Comparison of ENCODE assay signal across 8 cellular contexts in genomic region chr4:129344058-129344457, GRCh38.
DNase-seq lines count a peak whose midpoint lies in the region; ATAC-seq and TF ChIP-seq lines count a peak whose summit lies in the region.

No MANE protein-coding gene starts in this region.

- no peaks in the 10 kb centered on the region for H3K27me3 Mint-ChIP-seq in activated T-helper 2 cell treated with anti-CD3 and anti-CD28 coated beads, Interferon-gamma antibody, Interleukin-2, Interleukin-4, amounts not matched to agents 10 μg/mL and 5 μg/mL and 100 μg/mL, durations not matched to agents 14 hours and 24 hours and 36 hours (ENCODE audit: low read depth)

- no peaks in the 10 kb centered on the region for H3K36me3 Mint-ChIP-seq in activated T-helper 2 cell treated with anti-CD3 and anti-CD28 coated beads, Interferon-gamma antibody, Interleukin-2, Interleukin-4, amounts not matched to agents 10 μg/mL and 5 μg/mL and 100 μg/mL, durations not matched to agents 14 hours and 24 hours and 36 hours (ENCODE audit: low read depth)

- no peak overlapping the region for H3K4me3 ChIP-seq in NB4 (ENCODE audit: low read depth, low read length)

- no peak overlapping the region for H3K27ac Mint-ChIP-seq in activated T-helper 2 cell treated with anti-CD3 and anti-CD28 coated beads, Interferon-gamma antibody, Interleukin-2, Interleukin-4, amounts not matched to agents 10 μg/mL and 5 μg/mL and 100 μg/mL, durations not matched to agents 14 hours and 24 hours and 36 hours

- no peaks in the 10 kb centered on the region for H3K9me3 Mint-ChIP-seq in activated T-helper 2 cell treated with anti-CD3 and anti-CD28 coated beads, Interferon-gamma antibody, Interleukin-2, Interleukin-4, amounts not matched to agents 10 μg/mL and 5 μg/mL and 100 μg/mL, durations not matched to agents 14 hours and 24 hours and 36 hours

- H3K4me3 Mint-ChIP-seq in activated T-helper 2 cell treated with anti-CD3 and anti-CD28 coated beads, Interferon-gamma antibody, Interleukin-2, Interleukin-4, amounts not matched to agents 10 μg/mL and 5 μg/mL and 100 μg/mL, durations not matched to agents 14 hours and 24 hours and 36 hours (ENCODE audit: low read depth): no peak overlapping the region

- ATAC-seq in GM19463 (IDR thresholded peaks at IDR 0.05; ENCODE audit: unreplicated experiment): peak; percentile 83
- ATAC-seq in left lobe of liver: peak; percentile 90

- peak; percentile 8 for DNase-seq in DMS114 treated with DMSO at 0.1 percent for 48 hours (lab: John Stamatoyannopoulos, UW; ENCODE audit: unreplicated experiment)
- DNase-seq in NB4 (ENCODE audit: low read depth): peak; percentile 66
- DNase-seq in astrocyte of the hippocampus (ENCODE audit: low read depth, low spot score): peak; percentile 44
- no peak for DNase-seq in left lobe of liver (ENCODE audit: low spot score)
- DNase-seq in activated T-helper 2 cell treated with anti-CD3 and anti-CD28 coated beads, Interferon-gamma antibody, Interleukin-2, Interleukin-4, amounts not matched to agents 10 μg/mL and 5 μg/mL and 100 μg/mL, durations not matched to agents 14 hours and 24 hours and 36 hours (ENCODE audit: low spot score): no peak
- no peak for DNase-seq in GM19238 (ENCODE audit: insufficient read length, low spot score)
- DNase-seq in DMS79 (lab: John Stamatoyannopoulos, UW): no peak

- intact Hi-C loops in activated T-helper 2 cell treated with anti-CD3 and anti-CD28 coated beads, Interferon-gamma antibody, Interleukin-2, Interleukin-4, amounts not matched to agents 10 μg/mL and 5 μg/mL and 100 μg/mL, durations not matched to agents 14 hours and 24 hours and 36 hours (cut with micrococcal nuclease): no loop called here

- TF ChIP-seq CTCF in NB4 (IDR thresholded peaks at IDR 0.05; ENCODE audit: low read depth, low read length): peak; percentile 71

- no peak for TF ChIP-seq POLR2A in NB4 (IDR thresholded peaks at IDR 0.05; ENCODE audit: extremely low read depth, insufficient read length)

- no peaks in the 10 kb centered on the region for H3K4me1 Mint-ChIP-seq in activated T-helper 2 cell treated with anti-CD3 and anti-CD28 coated beads, Interferon-gamma antibody, Interleukin-2, Interleukin-4, amounts not matched to agents 10 μg/mL and 5 μg/mL and 100 μg/mL, durations not matched to agents 14 hours and 24 hours and 36 hours (ENCODE audit: low read depth)

Comparison
In these comparisons a context has a peak if more than half of its experiments do, and no peak if none do; other contexts are left out.
1. DNase-seq: peak in DMS114 treated with DMSO at 0.1 percent for 48 hours (single experiment), NB4 (single experiment) and astrocyte of the hippocampus (single experiment); none in left lobe of liver (single experiment), activated T-helper 2 cell treated with anti-CD3 and anti-CD28 coated beads, Interferon-gamma antibody, Interleukin-2, Interleukin-4, amounts not matched to agents 10 μg/mL and 5 μg/mL and 100 μg/mL, durations not matched to agents 14 hours and 24 hours and 36 hours (single experiment), GM19238 (single experiment) and DMS79 (single experiment).